Comparison of ENCODE assay signal across 1 cellular context in the genomic region with DNA sequence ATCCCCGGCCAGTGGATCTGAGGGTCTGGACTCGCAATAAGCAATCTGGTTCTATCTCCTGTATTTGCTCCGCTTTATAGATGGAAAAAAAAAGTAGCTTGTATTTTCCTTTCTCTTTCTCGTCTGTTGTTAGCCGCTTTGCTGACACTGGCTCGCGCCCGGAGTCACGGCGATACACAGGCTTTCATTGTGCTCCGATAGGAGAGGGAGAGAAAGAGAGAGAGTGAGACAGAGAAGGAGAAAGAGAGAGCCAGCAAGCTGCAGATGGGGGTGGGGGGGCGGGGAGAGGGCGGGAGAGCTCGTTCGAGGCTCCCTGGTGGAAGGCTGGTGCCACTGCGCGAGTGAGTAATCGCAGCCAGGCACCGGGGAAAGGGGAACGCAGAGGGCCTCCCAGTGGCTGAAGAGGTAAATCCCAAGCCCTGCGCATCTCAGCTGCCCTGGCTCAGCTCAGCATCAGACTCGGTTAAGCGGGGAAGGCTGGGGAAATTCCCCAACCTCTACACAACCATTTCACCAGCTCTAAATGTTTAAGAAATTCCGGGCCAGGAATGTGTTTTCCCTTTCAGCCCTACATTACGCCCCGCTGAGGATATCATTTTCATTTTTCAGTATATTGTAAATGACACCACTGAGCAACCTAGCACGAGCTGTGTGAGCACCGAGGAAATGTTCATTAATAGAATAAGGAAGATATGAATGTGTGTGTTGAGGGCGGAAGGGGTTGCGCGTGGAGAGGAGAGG.
TF ChIP-seq lines count a peak whose summit lies in the region.

TSS of gene MAML2 (minus strand) at position 225 of the 741 bp plus-strand sequence. CDS start 1,300 bp downstream, outside the sequence.

TF ChIP-seq in HepG2, 621 proteins besides CTCF, POLR2A, EP300 and RAD21 (continued from another document and continues in another):
- TF ChIP-seq HMGXB4 (CRISPR knock-in tag; IDR thresholded peaks at IDR 0.05; ENCODE audit: borderline replicate concordance in 1 of 2, low read depth in 1 of 2) (peak; percentile 76 to 81; a peak in 3 of 4 replicates), FOXK1 (CRISPR knock-in tag; IDR thresholded peaks at IDR 0.05; ENCODE audit: borderline replicate concordance, low read depth) (no peak), CHD4 (IDR thresholded peaks at IDR 0.05; ENCODE audit: borderline replicate concordance, low read length) (no peak), MTA1 (CRISPR knock-in tag; IDR thresholded peaks at IDR 0.05; ENCODE audit: borderline replicate concordance) (no peak), NRL (CRISPR knock-in tag; IDR thresholded peaks at IDR 0.05; ENCODE audit: borderline replicate concordance) (no peak), KLF9 (CRISPR knock-in tag; IDR thresholded peaks at IDR 0.05; ENCODE audit: low read depth) (no peak), RFX3 (CRISPR knock-in tag; IDR thresholded peaks at IDR 0.05) (no peak), PAX8 (CRISPR knock-in tag; IDR thresholded peaks at IDR 0.05; ENCODE audit: borderline replicate concordance) (no peak), TAF15 (IDR thresholded peaks at IDR 0.05; ENCODE audit: low read depth, low read length, poor library complexity, severe bottlenecking) (no peak), NR2F2 (IDR thresholded peaks at IDR 0.05; ENCODE audit: borderline replicate concordance, low read depth) (no peak), ZNF512 (CRISPR knock-in tag; IDR thresholded peaks at IDR 0.05) (no peak), ADNP (CRISPR knock-in tag; IDR thresholded peaks at IDR 0.05) (no peak), GLI4 (CRISPR knock-in tag; IDR thresholded peaks at IDR 0.05; ENCODE audit: borderline replicate concordance) (no peak), FOXO1 (CRISPR knock-in tag; IDR thresholded peaks at IDR 0.05) (no peak; the same call in 1 of the 2 replicates), ZNF253 (CRISPR knock-in tag; IDR thresholded peaks at IDR 0.05; ENCODE audit: borderline replicate concordance) (no peak), ZNF124 (CRISPR knock-in tag; IDR thresholded peaks at IDR 0.05) (no peak), ATAD3A (CRISPR knock-in tag; IDR thresholded peaks at IDR 0.05) (no peak), REXO4 (CRISPR knock-in tag; IDR thresholded peaks at IDR 0.05; ENCODE audit: borderline replicate concordance) (no peak), SNAI1 (CRISPR knock-in tag; IDR thresholded peaks at IDR 0.05; ENCODE audit: borderline replicate concordance) (no peak), MZF1 (CRISPR knock-in tag; IDR thresholded peaks at IDR 0.05; ENCODE audit: borderline replicate concordance) (no peak), AHR (CRISPR knock-in tag; IDR thresholded peaks at IDR 0.05) (0 out of 2 replicates have a peak, but pooled peaks have one; percentile 37), ZNF367 (CRISPR knock-in tag; IDR thresholded peaks at IDR 0.05; ENCODE audit: borderline replicate concordance) (no peak), ELK4 (CRISPR knock-in tag; IDR thresholded peaks at IDR 0.05; ENCODE audit: borderline replicate concordance) (no peak), BCL3 (CRISPR knock-in tag; IDR thresholded peaks at IDR 0.05) (no peak), IRF2 (CRISPR knock-in tag; IDR thresholded peaks at IDR 0.05) (peak; percentile 75; the same call in 1 of the 2 replicates), STAT5B (CRISPR knock-in tag; IDR thresholded peaks at IDR 0.05) (no peak), RFXANK (CRISPR knock-in tag; IDR thresholded peaks at IDR 0.05) (no peak), CENPX (CRISPR knock-in tag; IDR thresholded peaks at IDR 0.05) (no peak), ZBTB43 (CRISPR knock-in tag; conservative IDR thresholded peaks at IDR 0.05) (no peak), ZNF550 (CRISPR knock-in tag; IDR thresholded peaks at IDR 0.05; ENCODE audit: borderline replicate concordance) (no peak), MEF2D (CRISPR knock-in tag; IDR thresholded peaks at IDR 0.05) (no peak), SALL2 (CRISPR knock-in tag; IDR thresholded peaks at IDR 0.05) (no peak), MBNL3 (CRISPR knock-in tag; conservative IDR thresholded peaks at IDR 0.05) (no peak), ZMAT3 (CRISPR knock-in tag; conservative IDR thresholded peaks at IDR 0.05) (no peak), MED1 (CRISPR knock-in tag; IDR thresholded peaks at IDR 0.05) (no peak), PCBP1 (IDR thresholded peaks at IDR 0.05; ENCODE audit: borderline replicate concordance, low read depth, low read length) (no peak), KDM5B (CRISPR knock-in tag; IDR thresholded peaks at IDR 0.05; ENCODE audit: borderline replicate concordance) (no peak), ZNF850 (CRISPR knock-in tag; conservative IDR thresholded peaks at IDR 0.05) (no peak), ZNF230 (CRISPR knock-in tag; IDR thresholded peaks at IDR 0.05) (peak; percentile 32; the same call in 1 of the 2 replicates), ZNF264 (CRISPR knock-in tag; IDR thresholded peaks at IDR 0.05) (no peak), ZNF274 (CRISPR knock-in tag; IDR thresholded peaks at IDR 0.05) (no peak), ZNF713 (CRISPR knock-in tag; IDR thresholded peaks at IDR 0.05) (no peak), MXI1 (IDR thresholded peaks at IDR 0.05; ENCODE audit: borderline replicate concordance, low read depth, low read length) (no peak), IRF1 (CRISPR knock-in tag; IDR thresholded peaks at IDR 0.05; ENCODE audit: low read depth) (no peak)
- TF ChIP-seq, protein P1, sequence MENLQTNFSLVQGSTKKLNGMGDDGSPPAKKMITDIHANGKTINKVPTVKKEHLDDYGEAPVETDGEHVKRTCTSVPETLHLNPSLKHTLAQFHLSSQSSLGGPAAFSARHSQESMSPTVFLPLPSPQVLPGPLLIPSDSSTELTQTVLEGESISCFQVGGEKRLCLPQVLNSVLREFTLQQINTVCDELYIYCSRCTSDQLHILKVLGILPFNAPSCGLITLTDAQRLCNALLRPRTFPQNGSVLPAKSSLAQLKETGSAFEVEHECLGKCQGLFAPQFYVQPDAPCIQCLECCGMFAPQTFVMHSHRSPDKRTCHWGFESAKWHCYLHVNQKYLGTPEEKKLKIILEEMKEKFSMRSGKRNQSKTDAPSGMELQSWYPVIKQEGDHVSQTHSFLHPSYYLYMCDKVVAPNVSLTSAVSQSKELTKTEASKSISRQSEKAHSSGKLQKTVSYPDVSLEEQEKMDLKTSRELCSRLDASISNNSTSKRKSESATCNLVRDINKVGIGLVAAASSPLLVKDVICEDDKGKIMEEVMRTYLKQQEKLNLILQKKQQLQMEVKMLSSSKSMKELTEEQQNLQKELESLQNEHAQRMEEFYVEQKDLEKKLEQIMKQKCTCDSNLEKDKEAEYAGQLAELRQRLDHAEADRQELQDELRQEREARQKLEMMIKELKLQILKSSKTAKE (CRISPR knock-in tag; IDR thresholded peaks at IDR 0.05; ENCODE audit: borderline replicate concordance) = no peak
- TF ChIP-seq, protein P2, sequence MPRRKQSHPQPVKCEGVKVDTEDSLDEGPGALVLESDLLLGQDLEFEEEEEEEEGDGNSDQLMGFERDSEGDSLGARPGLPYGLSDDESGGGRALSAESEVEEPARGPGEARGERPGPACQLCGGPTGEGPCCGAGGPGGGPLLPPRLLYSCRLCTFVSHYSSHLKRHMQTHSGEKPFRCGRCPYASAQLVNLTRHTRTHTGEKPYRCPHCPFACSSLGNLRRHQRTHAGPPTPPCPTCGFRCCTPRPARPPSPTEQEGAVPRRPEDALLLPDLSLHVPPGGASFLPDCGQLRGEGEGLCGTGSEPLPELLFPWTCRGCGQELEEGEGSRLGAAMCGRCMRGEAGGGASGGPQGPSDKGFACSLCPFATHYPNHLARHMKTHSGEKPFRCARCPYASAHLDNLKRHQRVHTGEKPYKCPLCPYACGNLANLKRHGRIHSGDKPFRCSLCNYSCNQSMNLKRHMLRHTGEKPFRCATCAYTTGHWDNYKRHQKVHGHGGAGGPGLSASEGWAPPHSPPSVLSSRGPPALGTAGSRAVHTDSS (CRISPR knock-in tag; conservative IDR thresholded peaks at IDR 0.05) = no peak
- TF ChIP-seq, protein P3, sequence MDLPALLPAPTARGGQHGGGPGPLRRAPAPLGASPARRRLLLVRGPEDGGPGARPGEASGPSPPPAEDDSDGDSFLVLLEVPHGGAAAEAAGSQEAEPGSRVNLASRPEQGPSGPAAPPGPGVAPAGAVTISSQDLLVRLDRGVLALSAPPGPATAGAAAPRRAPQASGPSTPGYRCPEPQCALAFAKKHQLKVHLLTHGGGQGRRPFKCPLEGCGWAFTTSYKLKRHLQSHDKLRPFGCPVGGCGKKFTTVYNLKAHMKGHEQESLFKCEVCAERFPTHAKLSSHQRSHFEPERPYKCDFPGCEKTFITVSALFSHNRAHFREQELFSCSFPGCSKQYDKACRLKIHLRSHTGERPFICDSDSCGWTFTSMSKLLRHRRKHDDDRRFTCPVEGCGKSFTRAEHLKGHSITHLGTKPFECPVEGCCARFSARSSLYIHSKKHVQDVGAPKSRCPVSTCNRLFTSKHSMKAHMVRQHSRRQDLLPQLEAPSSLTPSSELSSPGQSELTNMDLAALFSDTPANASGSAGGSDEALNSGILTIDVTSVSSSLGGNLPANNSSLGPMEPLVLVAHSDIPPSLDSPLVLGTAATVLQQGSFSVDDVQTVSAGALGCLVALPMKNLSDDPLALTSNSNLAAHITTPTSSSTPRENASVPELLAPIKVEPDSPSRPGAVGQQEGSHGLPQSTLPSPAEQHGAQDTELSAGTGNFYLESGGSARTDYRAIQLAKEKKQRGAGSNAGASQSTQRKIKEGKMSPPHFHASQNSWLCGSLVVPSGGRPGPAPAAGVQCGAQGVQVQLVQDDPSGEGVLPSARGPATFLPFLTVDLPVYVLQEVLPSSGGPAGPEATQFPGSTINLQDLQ (CRISPR knock-in tag; IDR thresholded peaks at IDR 0.05) = no peak
- TF ChIP-seq, protein P4, sequence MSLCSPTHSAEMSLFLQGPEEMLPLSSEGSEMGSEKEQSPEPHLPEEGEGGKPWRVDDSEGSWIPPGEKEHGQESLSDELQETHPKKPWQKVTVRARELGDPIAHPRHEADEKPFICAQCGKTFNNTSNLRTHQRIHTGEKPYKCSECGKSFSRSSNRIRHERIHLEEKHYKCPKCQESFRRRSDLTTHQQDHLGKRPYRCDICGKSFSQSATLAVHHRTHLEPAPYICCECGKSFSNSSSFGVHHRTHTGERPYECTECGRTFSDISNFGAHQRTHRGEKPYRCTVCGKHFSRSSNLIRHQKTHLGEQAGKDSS (CRISPR knock-in tag; IDR thresholded peaks at IDR 0.05; ENCODE audit: borderline replicate concordance, low read depth) = peak; percentile 80; the same call in 1 of the 2 replicates
- TF ChIP-seq, protein P5, sequence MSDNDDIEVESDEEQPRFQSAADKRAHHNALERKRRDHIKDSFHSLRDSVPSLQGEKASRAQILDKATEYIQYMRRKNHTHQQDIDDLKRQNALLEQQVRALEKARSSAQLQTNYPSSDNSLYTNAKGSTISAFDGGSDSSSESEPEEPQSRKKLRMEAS (IDR thresholded peaks at IDR 0.05) = no peak
